In genomic region chr14:97930191-97930590, GRCh38 we compare ENCODE assay signal across 17 cellular contexts.
"Had no signal": no experiment of that assay in that cellular context is flagged by ENCODE, and none has a peak within 500 bp of the region (broad histone marks: within the 10 kb centered on the region; RNA-seq: fewer than 3 reads in every experiment).

No MANE protein-coding gene starts in this region.

- H3K27ac ChIP-seq: gastrocnemius medialis, left lung, right atrium auricular region, tibial nerve had no signal

- H3K4me1 ChIP-seq: gastrocnemius medialis, left lung, right atrium auricular region, tibial nerve had no signal

- ATAC-seq: esophagus mucosa, gastrocnemius medialis, left lung had no signal

- H3K4me3 ChIP-seq: gastrocnemius medialis, left lung, right atrium auricular region, tibial nerve had no signal

- DNase-seq: activated CD4-positive, alpha-beta T cell treated with anti-CD3 and anti-CD28 coated beads, Interleukin-2, amount 50 U/mL, for 48 hours; activated gamma-delta T cell treated with Interleukin-2 at 50 U/mL for 16 hours; effector CD4-positive, alpha-beta T cell; gastrocnemius medialis; head of caudate nucleus; kidney; left lung; mammary epithelial cell; stimulated activated CD4-positive, alpha-beta T cell treated with anti-CD3 and anti-CD28 coated beads, Interleukin-12 subunit alpha, Interleukin-12 subunit beta, amount 100 ng/mL, for 4 hours; stimulated activated CD4-positive, alpha-beta T cell treated with anti-CD3 and anti-CD28 coated beads, Interleukin-2, amount 100 ng/mL, for 24 hours; stimulated activated naive CD4-positive, alpha-beta T cell treated with Interleukin-2 at 50 U/mL for 16 hours had no signal

- FAIRE-seq: kidney, urothelium cell line had no signal

- H3K27me3 Mint-ChIP-seq: activated naive CD8-positive, alpha-beta T cell had no signal

- H3K4me3 Mint-ChIP-seq: activated naive CD8-positive, alpha-beta T cell; activated T-helper 1 cell treated with anti-CD3 and anti-CD28 coated beads, Interleukin-12 subunit alpha, Interleukin-12 subunit beta, Interleukin-2, Interleukin-4 antibody, amounts not matched to agents 30 ng/mL and 10 ng/mL and 1 ng/mL, durations not matched to agents 14 hours and 24 hours and 36 hours had no signal

- H3K36me3 ChIP-seq: gastrocnemius medialis, left lung, right atrium auricular region, tibial nerve had no signal

- H3K27ac Mint-ChIP-seq: activated T-helper 1 cell treated with anti-CD3 and anti-CD28 coated beads, Interleukin-12 subunit alpha, Interleukin-12 subunit beta, Interleukin-2, Interleukin-4 antibody, amounts not matched to agents 30 ng/mL and 10 ng/mL and 1 ng/mL, durations not matched to agents 14 hours and 24 hours and 36 hours had no signal

- H3K27me3 ChIP-seq: gastrocnemius medialis, left lung, right atrium auricular region, tibial nerve had no signal

- H3K9me3 ChIP-seq: gastrocnemius medialis, left lung, right atrium auricular region had no signal

- H3K9me3 Mint-ChIP-seq: activated T-helper 1 cell treated with anti-CD3 and anti-CD28 coated beads, Interleukin-12 subunit alpha, Interleukin-12 subunit beta, Interleukin-2, Interleukin-4 antibody, amounts not matched to agents 30 ng/mL and 10 ng/mL and 1 ng/mL, durations not matched to agents 14 hours and 24 hours and 36 hours had no signal
